ENCODE assay signal across 13 cellular contexts in genomic region chr3:4853749-4854140, GRCh38.
DNase-seq lines count a peak whose midpoint lies in the region; ATAC-seq and TF ChIP-seq lines count a peak whose summit lies in the region.
"Had no signal": no experiment of that assay in that cellular context is flagged by ENCODE, and none has a peak within 500 bp of the region (broad histone marks: within the 10 kb centered on the region; RNA-seq: fewer than 3 reads in every experiment).

No MANE protein-coding gene starts in this region.

- no peaks in the 10 kb centered on the region for H3K27me3 ChIP-seq in CD4-positive, alpha-beta T cell (ENCODE audit: control insufficient read depth, insufficient read depth, low read length)
- H3K27me3 ChIP-seq in DND-41 (ENCODE audit: insufficient read depth, low read length, poor library complexity) (no peaks in the 10 kb centered on the region), testis (no peaks in the 10 kb centered on the region)

- H3K9ac ChIP-seq in DND-41 (ENCODE audit: low read depth, low read length): no peak overlapping the region

- H4K20me1 ChIP-seq in DND-41 (ENCODE audit: insufficient read depth, low read length): no peaks in the 10 kb centered on the region

- peak overlapping the region; percentile 30; the same call in 1 of the 2 replicates for H2AFZ ChIP-seq in DND-41 (ENCODE audit: low read depth, low read length)

- no peaks in the 10 kb centered on the region for H3K4me1 ChIP-seq in DND-41 (ENCODE audit: insufficient read depth, low read length)
- H3K4me1 ChIP-seq in testis: peaks cover 7% of the 10 kb centered on the region

- ATAC-seq in CD4-positive, alpha-beta T cell (ENCODE audit: poor library complexity): no peak
- no peak for ATAC-seq in DND-41 (ENCODE audit: insufficient read depth, low read depth)
- ATAC-seq in activated naive CD8-positive, alpha-beta T cell treated with anti-CD3 and anti-CD28 coated beads, Interleukin-2, amount 50 U/mL, for 24 hours: no peak
- no peak for ATAC-seq in natural killer cell treated with Interleukin-12 subunit alpha and Interleukin-12 subunit beta and Interleukin-15 and Interleukin-18, amount 100 ng/mL, for 72 hours

- no peak overlapping the region for H3K4me3 Mint-ChIP-seq in CD4-positive, alpha-beta T cell
- H3K4me3 Mint-ChIP-seq in activated naive CD8-positive, alpha-beta T cell treated with anti-CD3 and anti-CD28 coated beads, Interleukin-2, amount 50 U/mL, for 24 hours: peak overlapping the region; percentile 30
- peak overlapping the region; percentile 86 for H3K4me3 Mint-ChIP-seq in natural killer cell treated with Interleukin-12 subunit alpha and Interleukin-12 subunit beta and Interleukin-15 and Interleukin-18, amount 100 ng/mL, for 72 hours
- H3K4me3 Mint-ChIP-seq: B cell had no signal

- no peak for TF ChIP-seq CTCF in CD4-positive, alpha-beta T cell (IDR thresholded peaks at IDR 0.05)
- TF ChIP-seq CTCF in DND-41 (IDR thresholded peaks at IDR 0.05; ENCODE audit: borderline replicate concordance, extremely low read depth, low read length, poor library complexity, severe bottlenecking): no peak
- no peak for TF ChIP-seq CTCF in testis (IDR thresholded peaks at IDR 0.05)

- no peaks in the 10 kb centered on the region for H3K27me3 Mint-ChIP-seq in CD4-positive, alpha-beta T cell
- no peaks in the 10 kb centered on the region for H3K27me3 Mint-ChIP-seq in activated naive CD8-positive, alpha-beta T cell treated with anti-CD3 and anti-CD28 coated beads, Interleukin-2, amount 50 U/mL, for 24 hours
- no peaks in the 10 kb centered on the region for H3K27me3 Mint-ChIP-seq in natural killer cell treated with Interleukin-12 subunit alpha and Interleukin-12 subunit beta and Interleukin-15 and Interleukin-18, amount 100 ng/mL, for 72 hours
- H3K27me3 Mint-ChIP-seq: B cell had no signal

- no peak for DNase-seq in CD4-positive, alpha-beta T cell
- no peak for DNase-seq in DND-41
- DNase-seq in activated naive CD8-positive, alpha-beta T cell treated with anti-CD3 and anti-CD28 coated beads, Interleukin-2, amount 50 U/mL, for 24 hours: no peak
- no peak for DNase-seq in natural killer cell treated with Interleukin-12 subunit alpha and Interleukin-12 subunit beta and Interleukin-15 and Interleukin-18, amount 100 ng/mL, for 72 hours (ENCODE audit: low spot score)
- no peak for DNase-seq in testis
- DNase-seq in NCI-H82 treated with DMSO at 0.1 percent for 48 hours (lab: John Stamatoyannopoulos, UW; ENCODE audit: unreplicated experiment): no peak
- DNase-seq in DMS53 treated with DMSO at 0.1 percent for 48 hours (lab: John Stamatoyannopoulos, UW; ENCODE audit: unreplicated experiment): no peak
- DNase-seq: activated CD4-positive, CD25-positive, alpha-beta regulatory T cell treated with anti-CD3 and anti-CD28 coated beads, Interleukin-2, amount 50 U/mL, for 72 hours; GOT3; hippocampal formation; NK-92 treated with Interleukin-12 subunit alpha and Interleukin-12 subunit beta, amount 100 ng/mL, for 24 hours; T-helper 9 cell had no signal

- CTCF ChIA-PET in CD4-positive, alpha-beta T cell (lab: Charles Lee): no interaction called here

- POLR2A ChIA-PET in CD4-positive, alpha-beta T cell (lab: Charles Lee): interaction anchor here (0.7 kb wide), 1 partner anchor 22 kb away, joined by 3 read pairs; no protein-coding TSS in a partner anchor

- peak overlapping the region; percentile 30 for H3K27ac Mint-ChIP-seq in CD4-positive, alpha-beta T cell
- H3K27ac Mint-ChIP-seq in activated naive CD8-positive, alpha-beta T cell treated with anti-CD3 and anti-CD28 coated beads, Interleukin-2, amount 50 U/mL, for 24 hours: peak overlapping the region; percentile 99
- peak overlapping the region; percentile 100 for H3K27ac Mint-ChIP-seq in natural killer cell treated with Interleukin-12 subunit alpha and Interleukin-12 subunit beta and Interleukin-15 and Interleukin-18, amount 100 ng/mL, for 72 hours
- H3K27ac Mint-ChIP-seq: B cell had no signal

- H3K4me2 ChIP-seq in DND-41 (ENCODE audit: insufficient read depth, low read length): no peak overlapping the region

- H3K4me1 Mint-ChIP-seq in CD4-positive, alpha-beta T cell (ENCODE audit: low read depth): peaks cover 54% of the 10 kb centered on the region
- H3K4me1 Mint-ChIP-seq in activated naive CD8-positive, alpha-beta T cell treated with anti-CD3 and anti-CD28 coated beads, Interleukin-2, amount 50 U/mL, for 24 hours: peaks cover 81% of the 10 kb centered on the region
- peaks cover 73 to 84% of the 10 kb centered on the region in 2 donors for H3K4me1 Mint-ChIP-seq in natural killer cell treated with Interleukin-12 subunit alpha and Interleukin-12 subunit beta and Interleukin-15 and Interleukin-18, amount 100 ng/mL, for 72 hours (ENCODE audit: low read depth in 2 of 2)

- intact Hi-C loops in CD4-positive, alpha-beta T cell (cut with DNase I, micrococcal nuclease): loop anchor here in 1 of 2 experiments (5.0 kb wide), 1 partner anchor 34 kb away; no protein-coding TSS in a partner anchor
- intact Hi-C loops in testis (cut with DNase I; ENCODE audit: low total_unique reads): no loop called here

- TF ChIP-seq POLR2A in testis (IDR thresholded peaks at IDR 0.05): no peak

- H3K4me3 ChIP-seq in DND-41 (ENCODE audit: low read depth in 1 of 2, low read length in 2 of 2) (no peak overlapping the region), testis (no peak overlapping the region)

- H3K9me3 ChIP-seq in CD4-positive, alpha-beta T cell (ENCODE audit: control insufficient read depth, low read length): no peaks in the 10 kb centered on the region
- H3K9me3 ChIP-seq in DND-41 (ENCODE audit: insufficient read depth, low read length, severe bottlenecking) (no peaks in the 10 kb centered on the region), testis (no peaks in the 10 kb centered on the region)

- H3K9me3 Mint-ChIP-seq in CD4-positive, alpha-beta T cell: no peaks in the 10 kb centered on the region
- H3K9me3 Mint-ChIP-seq in activated naive CD8-positive, alpha-beta T cell treated with anti-CD3 and anti-CD28 coated beads, Interleukin-2, amount 50 U/mL, for 24 hours: peaks cover 14% of the 10 kb centered on the region
- peaks cover 9% of the 10 kb centered on the region for H3K9me3 Mint-ChIP-seq in natural killer cell treated with Interleukin-12 subunit alpha and Interleukin-12 subunit beta and Interleukin-15 and Interleukin-18, amount 100 ng/mL, for 72 hours

- no peak overlapping the region for H3K27ac ChIP-seq in CD4-positive, alpha-beta T cell (ENCODE audit: low read depth, low read length)
- H3K27ac ChIP-seq in DND-41 (ENCODE audit: low read length): no peak overlapping the region
- no peak overlapping the region for H3K27ac ChIP-seq in testis

- no peaks in the 10 kb centered on the region for H3K36me3 ChIP-seq in DND-41 (ENCODE audit: insufficient read depth, low read length)
- no peaks in the 10 kb centered on the region for H3K36me3 ChIP-seq in testis (ENCODE audit: low read depth, missing control alignments)

- H3K36me3 Mint-ChIP-seq in CD4-positive, alpha-beta T cell (ENCODE audit: low read depth): peaks cover 5% of the 10 kb centered on the region
- peaks cover 33% of the 10 kb centered on the region for H3K36me3 Mint-ChIP-seq in activated naive CD8-positive, alpha-beta T cell treated with anti-CD3 and anti-CD28 coated beads, Interleukin-2, amount 50 U/mL, for 24 hours (ENCODE audit: low read depth)
- H3K36me3 Mint-ChIP-seq in natural killer cell treated with Interleukin-12 subunit alpha and Interleukin-12 subunit beta and Interleukin-15 and Interleukin-18, amount 100 ng/mL, for 72 hours: peaks cover 26% of the 10 kb centered on the region

- no peaks in the 10 kb centered on the region for H3K79me2 ChIP-seq in DND-41 (ENCODE audit: insufficient read depth, low read length)

Comparison
In these comparisons a context has a peak if more than half of its experiments do, and no peak if none do; other contexts are left out.
1. H3K27ac Mint-ChIP-seq: peak in every context shown above with its lines; median percentile 100 in natural killer cell treated with Interleukin-12 subunit alpha and Interleukin-12 subunit beta and Interleukin-15 and Interleukin-18, amount 100 ng/mL, for 72 hours; 99 in activated naive CD8-positive, alpha-beta T cell treated with anti-CD3 and anti-CD28 coated beads, Interleukin-2, amount 50 U/mL, for 24 hours; 30 in CD4-positive, alpha-beta T cell.